Comparison of ENCODE assay signal across 8 cellular contexts in genomic region chrX:77785746-77786548, GRCh38. TPM values are rescaled to one million over a fixed set of nuclear protein-coding genes. Genes with fewer than 3 reads are reported as not detected.
DNase-seq lines count a peak whose midpoint lies in the region; ATAC-seq and TF ChIP-seq lines count a peak whose summit lies in the region.

A gene with protein sequence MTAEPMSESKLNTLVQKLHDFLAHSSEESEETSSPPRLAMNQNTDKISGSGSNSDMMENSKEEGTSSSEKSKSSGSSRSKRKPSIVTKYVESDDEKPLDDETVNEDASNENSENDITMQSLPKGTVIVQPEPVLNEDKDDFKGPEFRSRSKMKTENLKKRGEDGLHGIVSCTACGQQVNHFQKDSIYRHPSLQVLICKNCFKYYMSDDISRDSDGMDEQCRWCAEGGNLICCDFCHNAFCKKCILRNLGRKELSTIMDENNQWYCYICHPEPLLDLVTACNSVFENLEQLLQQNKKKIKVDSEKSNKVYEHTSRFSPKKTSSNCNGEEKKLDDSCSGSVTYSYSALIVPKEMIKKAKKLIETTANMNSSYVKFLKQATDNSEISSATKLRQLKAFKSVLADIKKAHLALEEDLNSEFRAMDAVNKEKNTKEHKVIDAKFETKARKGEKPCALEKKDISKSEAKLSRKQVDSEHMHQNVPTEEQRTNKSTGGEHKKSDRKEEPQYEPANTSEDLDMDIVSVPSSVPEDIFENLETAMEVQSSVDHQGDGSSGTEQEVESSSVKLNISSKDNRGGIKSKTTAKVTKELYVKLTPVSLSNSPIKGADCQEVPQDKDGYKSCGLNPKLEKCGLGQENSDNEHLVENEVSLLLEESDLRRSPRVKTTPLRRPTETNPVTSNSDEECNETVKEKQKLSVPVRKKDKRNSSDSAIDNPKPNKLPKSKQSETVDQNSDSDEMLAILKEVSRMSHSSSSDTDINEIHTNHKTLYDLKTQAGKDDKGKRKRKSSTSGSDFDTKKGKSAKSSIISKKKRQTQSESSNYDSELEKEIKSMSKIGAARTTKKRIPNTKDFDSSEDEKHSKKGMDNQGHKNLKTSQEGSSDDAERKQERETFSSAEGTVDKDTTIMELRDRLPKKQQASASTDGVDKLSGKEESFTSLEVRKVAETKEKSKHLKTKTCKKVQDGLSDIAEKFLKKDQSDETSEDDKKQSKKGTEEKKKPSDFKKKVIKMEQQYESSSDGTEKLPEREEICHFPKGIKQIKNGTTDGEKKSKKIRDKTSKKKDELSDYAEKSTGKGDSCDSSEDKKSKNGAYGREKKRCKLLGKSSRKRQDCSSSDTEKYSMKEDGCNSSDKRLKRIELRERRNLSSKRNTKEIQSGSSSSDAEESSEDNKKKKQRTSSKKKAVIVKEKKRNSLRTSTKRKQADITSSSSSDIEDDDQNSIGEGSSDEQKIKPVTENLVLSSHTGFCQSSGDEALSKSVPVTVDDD (N-terminal part only) (minus strand): TSS chrX:77786216. CDS start chrX:77786001, 215 bp downstream.

- peak within 1 kb of the TSS; percentile 100 for H3K27ac Mint-ChIP-seq in GM23338

- peaks cover 20% of the 10 kb centered on the region for H3K4me1 ChIP-seq in GM23338 (ENCODE audit: insufficient read depth)
- H3K4me1 ChIP-seq in Loucy (ENCODE audit: insufficient read depth, low read length, poor library complexity, severe bottlenecking): peaks cover 20% of the 10 kb centered on the region
- peaks cover 9% of the 10 kb centered on the region for H3K4me1 ChIP-seq in neuron (ENCODE audit: insufficient read depth, low read length)
- peaks cover 0 to 20% (median 16%) of the 10 kb centered on the region in 5 donors for H3K4me1 ChIP-seq in subcutaneous abdominal adipose tissue (ENCODE audit: control insufficient read depth in 5 of 5, insufficient read depth in 5 of 5, low read length in 5 of 5)

- H3K4me1 Mint-ChIP-seq in GM23338: peaks cover 8% of the 10 kb centered on the region; the same call in 1 of the 3 replicates

- H3K27ac ChIP-seq in GM23338 (ENCODE audit: low read depth) (peak within 1 kb of the TSS; percentile 98), subcutaneous abdominal adipose tissue (ENCODE audit: low read depth, low read length) (peak within 1 kb of the TSS; percentile 85)

- peak; percentile 81 for DNase-seq in Daoy (ENCODE audit: low read depth)
- peak; percentile 86 for DNase-seq in GM23338 (ENCODE audit: low spot score)
- DNase-seq in SIG-M5 treated with dmso at 0.1 percent for 504 hours (lab: John Stamatoyannopoulos, UW; ENCODE audit: unreplicated experiment): peak; percentile 90
- peak; percentile 58 for DNase-seq in activated gamma-delta T cell treated with anti-CD3 and anti-CD28 coated beads, Interleukin-2, amount 50 U/mL, for 16 hours (ENCODE audit: low read depth)
- peak; percentile 60 for DNase-seq in foreskin melanocyte

- H3K9me2 ChIP-seq in GM23338 (ENCODE audit: insufficient read depth) (no peaks in the 10 kb centered on the region), Loucy (replicated peaks; ENCODE audit: low read depth, low read length) (no peaks in the 10 kb centered on the region)

- peaks cover 44% of the 10 kb centered on the region for H3K79me2 ChIP-seq in GM23338 (replicated peaks; ENCODE audit: insufficient read depth)
- H3K79me2 ChIP-seq in Loucy (ENCODE audit: insufficient read depth, low read length): peaks cover 60% of the 10 kb centered on the region

- peaks cover 4% of the 10 kb centered on the region for H3K27me3 Mint-ChIP-seq in GM23338 (ENCODE audit: insufficient read depth, low read depth, poor library complexity)

- no peaks in the 10 kb centered on the region for H3F3A ChIP-seq in GM23338 (replicated peaks; ENCODE audit: low read depth)
- no peaks in the 10 kb centered on the region for H3F3A ChIP-seq in Loucy (ENCODE audit: low read depth)

- H3K4me3 Mint-ChIP-seq in GM23338: peak within 1 kb of the TSS; percentile 99

- peaks cover 2% of the 10 kb centered on the region; the same call in 1 of the 3 replicates for H3K9me3 Mint-ChIP-seq in GM23338

- H3K9me3 ChIP-seq in Loucy (ENCODE audit: insufficient read depth, low read depth, low read length) (no peaks in the 10 kb centered on the region), neuron (ENCODE audit: low read length) (no peaks in the 10 kb centered on the region), subcutaneous abdominal adipose tissue (ENCODE audit: control insufficient read depth in 5 of 5, low read length in 5 of 5) (peaks cover 0 to 5% (median 0%) of the 10 kb centered on the region in 5 donors)

- H3K4me3 ChIP-seq in GM23338 (peak within 1 kb of the TSS; percentile 70), Loucy (ENCODE audit: low read length, poor library complexity, severe bottlenecking) (peak within 1 kb of the TSS; percentile 91), neuron (ENCODE audit: low read length) (peak within 1 kb of the TSS; percentile 92), subcutaneous abdominal adipose tissue (ENCODE audit: low read depth in 1 of 5, low read length in 5 of 5) (peak within 1 kb of the TSS; percentile 65 to 82 (median 77))

- TF ChIP-seq CTCF in GM23338 (conservative IDR thresholded peaks at IDR 0.05; ENCODE audit: low read depth in 2 of 2): no peak
- TF ChIP-seq CTCF in Loucy (conservative IDR thresholded peaks at IDR 0.05; ENCODE audit: low read length): no peak

- no peaks in the 10 kb centered on the region; the same call in 2 of the 3 replicates for H3K36me3 Mint-ChIP-seq in GM23338 (ENCODE audit: low read depth)

- H2AFZ ChIP-seq in GM23338 (no peak within 1 kb of the TSS), Loucy (ENCODE audit: low read length) (peak within 1 kb of the TSS; percentile 95), neuron (ENCODE audit: low read depth, low read length) (no peak within 1 kb of the TSS)

- peak within 1 kb of the TSS; percentile 94 for H3K9ac ChIP-seq in Loucy (ENCODE audit: low read depth, low read length, poor library complexity, severe bottlenecking)
- H3K9ac ChIP-seq in subcutaneous abdominal adipose tissue (ENCODE audit: low read length in 5 of 5): peak within 1 kb of the TSS in 4 of 5 donors; percentile 62 to 85 (median 80)

- H4K20me1 ChIP-seq in GM23338 (replicated peaks; ENCODE audit: insufficient read depth): peaks cover 20% of the 10 kb centered on the region
- peaks cover 40% of the 10 kb centered on the region for H4K20me1 ChIP-seq in Loucy (ENCODE audit: insufficient read depth, low read length, poor library complexity, severe bottlenecking)

- H3K27me3 ChIP-seq in GM23338 (ENCODE audit: insufficient read depth): no peaks in the 10 kb centered on the region
- H3K27me3 ChIP-seq in Loucy (ENCODE audit: insufficient read depth, low read length, poor library complexity, severe bottlenecking): no peaks in the 10 kb centered on the region
- no peaks in the 10 kb centered on the region for H3K27me3 ChIP-seq in neuron (ENCODE audit: insufficient read depth, low read length)
- peaks cover 0 to 2% (median 0%) of the 10 kb centered on the region in 5 donors for H3K27me3 ChIP-seq in subcutaneous abdominal adipose tissue (ENCODE audit: control insufficient read depth in 5 of 5, insufficient read depth in 4 of 5, low read length in 5 of 5)

- peak; percentile 96 for ATAC-seq in GM23338

- H3K4me2 ChIP-seq in GM23338 (peak within 1 kb of the TSS; percentile 86), Loucy (ENCODE audit: low read depth, low read length, poor library complexity, severe bottlenecking) (peak within 1 kb of the TSS; percentile 92)

- H3K36me3 ChIP-seq in GM23338 (ENCODE audit: insufficient read depth): no peaks in the 10 kb centered on the region
- no peaks in the 10 kb centered on the region for H3K36me3 ChIP-seq in Loucy (ENCODE audit: insufficient read depth, low read length)
- no peaks in the 10 kb centered on the region for H3K36me3 ChIP-seq in neuron (ENCODE audit: insufficient read depth, low read length)
- no peaks in the 10 kb centered on the region for H3K36me3 ChIP-seq in subcutaneous abdominal adipose tissue (ENCODE audit: control insufficient read depth in 5 of 5, insufficient read depth in 5 of 5, low read length in 5 of 5)

TF ChIP-seq in GM23338, 12 proteins besides CTCF, POLR2A, EP300 and RAD21 (continues in another document):
- no peak for TF ChIP-seq ZNF114 (CRISPR knock-in tag; IDR thresholded peaks at IDR 0.05)
- TF ChIP-seq CREB1 (CRISPR knock-in tag; IDR thresholded peaks at IDR 0.05; ENCODE audit: low read depth): peak; percentile 63
- no peak for TF ChIP-seq EZH2phosphoT487 (IDR thresholded peaks at IDR 0.05; ENCODE audit: unreplicated experiment)
- TF ChIP-seq, protein P1, sequence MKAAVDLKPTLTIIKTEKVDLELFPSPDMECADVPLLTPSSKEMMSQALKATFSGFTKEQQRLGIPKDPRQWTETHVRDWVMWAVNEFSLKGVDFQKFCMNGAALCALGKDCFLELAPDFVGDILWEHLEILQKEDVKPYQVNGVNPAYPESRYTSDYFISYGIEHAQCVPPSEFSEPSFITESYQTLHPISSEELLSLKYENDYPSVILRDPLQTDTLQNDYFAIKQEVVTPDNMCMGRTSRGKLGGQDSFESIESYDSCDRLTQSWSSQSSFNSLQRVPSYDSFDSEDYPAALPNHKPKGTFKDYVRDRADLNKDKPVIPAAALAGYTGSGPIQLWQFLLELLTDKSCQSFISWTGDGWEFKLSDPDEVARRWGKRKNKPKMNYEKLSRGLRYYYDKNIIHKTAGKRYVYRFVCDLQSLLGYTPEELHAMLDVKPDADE (IDR thresholded peaks at IDR 0.05): no peak

RNA-seq across cellular contexts. Expression of the gene that starts here (rescaled TPM):
- total RNA-seq in Daoy (2014; rRNA removed; shearing (Covaris generic)): 18.1 and 18.8 TPM in 2 replicates
- 123 and 162 TPM in 2 replicates for total RNA-seq in GM23338 (2014; rRNA removed; shearing (Covaris generic))
- 107 and 179 TPM in 2 replicates for polyA plus RNA-seq in GM23338 (2016; fragmentation: Nextera tagmentation; extraction: Ambion mirVana)

Comparison
In these comparisons a context has a peak if more than half of its experiments do, and no peak if none do; other contexts are left out.
1. Peak in every context shown above with its lines: DNase-seq, ATAC-seq, H3K4me3 ChIP-seq and H3K27ac ChIP-seq.